1 cellular context compared by ENCODE assay signal in the genomic region with DNA sequence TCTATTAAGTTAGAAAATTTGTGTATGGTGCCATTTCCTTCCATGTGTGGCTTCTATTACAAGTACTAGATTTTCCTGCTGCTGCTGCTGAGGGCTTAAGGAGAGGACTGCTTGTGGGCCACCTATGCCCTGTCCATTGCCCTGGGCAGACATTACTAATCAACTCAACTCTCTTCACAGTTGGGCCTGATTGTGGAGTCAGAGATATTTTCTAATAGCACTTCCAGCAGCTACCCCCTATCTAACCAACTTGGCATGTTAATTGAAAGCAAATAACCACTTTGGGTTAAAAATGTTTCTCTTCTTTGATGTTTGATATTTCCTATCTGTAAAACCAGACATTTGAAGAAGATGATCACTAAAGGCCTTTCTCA.
TF ChIP-seq lines count a peak whose summit lies in the region.

No MANE protein-coding gene starts in this region.

TF ChIP-seq in K562, 482 proteins besides CTCF, POLR2A, EP300 and RAD21 (continued from another document and continues in another):
- TF ChIP-seq SNRNP70 (optimal IDR thresholded peaks at IDR 0.05; ENCODE audit: low read depth, low read length) (no peak), HDAC1 (IDR thresholded peaks at IDR 0.05) (no peak), TRIM28 (IDR thresholded peaks at IDR 0.05) (no peak), OTX1 (CRISPR knock-in tag; IDR thresholded peaks at IDR 0.05) (no peak), NFRKB (IDR thresholded peaks at IDR 0.05; ENCODE audit: low read depth) (peak; percentile 75; the same call in 1 of the 2 replicates), ZNF274 (IDR thresholded peaks at IDR 0.05; ENCODE audit: borderline replicate concordance, low read depth, low read length) (no peak), HLTF (IDR thresholded peaks at IDR 0.05) (no peak), ZNF23 (CRISPR knock-in tag; IDR thresholded peaks at IDR 0.05) (peak; percentile 99), PCBP2 (IDR thresholded peaks at IDR 0.05; ENCODE audit: low read depth, low read length, poor library complexity, severe bottlenecking) (no peak), FOXK2 (conservative IDR thresholded peaks at IDR 0.05 in 1 of 2, IDR thresholded peaks at IDR 0.05 in 1 of 2; ENCODE audit: low read depth in 2 of 2) (no peak), ZNF239 (CRISPR knock-in tag; IDR thresholded peaks at IDR 0.05) (no peak), CREM (IDR thresholded peaks at IDR 0.05; ENCODE audit: low read depth) (no peak), U2AF1 (optimal IDR thresholded peaks at IDR 0.05; ENCODE audit: low read depth, low read length) (no peak), NFE2 (IDR thresholded peaks at IDR 0.05; ENCODE audit: low read depth) (no peak), ZNF561 (CRISPR knock-in tag; conservative IDR thresholded peaks at IDR 0.05) (no peak), ZKSCAN3 (CRISPR knock-in tag; IDR thresholded peaks at IDR 0.05) (no peak), ZKSCAN8 (CRISPR knock-in tag; IDR thresholded peaks at IDR 0.05) (no peak), BRCA1 (IDR thresholded peaks at IDR 0.05) (no peak), BRCA1 (CRISPR knock-in tag; IDR thresholded peaks at IDR 0.05) (no peak), HMG20B (CRISPR knock-in tag; IDR thresholded peaks at IDR 0.05) (no peak), TCFL5 (CRISPR knock-in tag; conservative IDR thresholded peaks at IDR 0.05) (no peak), GTF2F1 (IDR thresholded peaks at IDR 0.05; ENCODE audit: low read depth, low read length) (no peak), SMARCE1 (IDR thresholded peaks at IDR 0.05) (no peak), LEF1 (IDR thresholded peaks at IDR 0.05) (0 out of 2 replicates have a peak, but pooled peaks have one; percentile 7), ZNF3 (CRISPR knock-in tag; IDR thresholded peaks at IDR 0.05) (no peak), PHTF2 (CRISPR knock-in tag; IDR thresholded peaks at IDR 0.05) (no peak), JUN (IDR thresholded peaks at IDR 0.05; ENCODE audit: borderline replicate concordance, low read depth, low read length) (no peak), JUN (CRISPR knock-in tag; IDR thresholded peaks at IDR 0.05; ENCODE audit: borderline replicate concordance) (no peak), SLC30A9 (CRISPR knock-in tag; IDR thresholded peaks at IDR 0.05) (no peak), TARDBP (IDR thresholded peaks at IDR 0.05) (0 out of 2 replicates have a peak, but pooled peaks have one; percentile 6), NFYB (IDR thresholded peaks at IDR 0.05; ENCODE audit: extremely low read depth, insufficient read length) (no peak), NFE2L1 (tag; IDR thresholded peaks at IDR 0.05; ENCODE audit: borderline replicate concordance, low read depth) (no peak), CHD2 (IDR thresholded peaks at IDR 0.05; ENCODE audit: low read depth, low read length) (no peak), HNRNPL (IDR thresholded peaks at IDR 0.05; ENCODE audit: low read depth, low read length) (no peak), RNF2 (IDR thresholded peaks at IDR 0.05) (no peak), CC2D1A (IDR thresholded peaks at IDR 0.05) (no peak), ZNF12 (CRISPR knock-in tag; IDR thresholded peaks at IDR 0.05) (no peak), BRD4 (IDR thresholded peaks at IDR 0.05) (peak; percentile 91), ZNF184 (CRISPR knock-in tag; IDR thresholded peaks at IDR 0.05) (no peak), NCOA2 (IDR thresholded peaks at IDR 0.05; ENCODE audit: partially characterized antibody in 2 of 2) (no peak)
- TF ChIP-seq, protein P1, sequence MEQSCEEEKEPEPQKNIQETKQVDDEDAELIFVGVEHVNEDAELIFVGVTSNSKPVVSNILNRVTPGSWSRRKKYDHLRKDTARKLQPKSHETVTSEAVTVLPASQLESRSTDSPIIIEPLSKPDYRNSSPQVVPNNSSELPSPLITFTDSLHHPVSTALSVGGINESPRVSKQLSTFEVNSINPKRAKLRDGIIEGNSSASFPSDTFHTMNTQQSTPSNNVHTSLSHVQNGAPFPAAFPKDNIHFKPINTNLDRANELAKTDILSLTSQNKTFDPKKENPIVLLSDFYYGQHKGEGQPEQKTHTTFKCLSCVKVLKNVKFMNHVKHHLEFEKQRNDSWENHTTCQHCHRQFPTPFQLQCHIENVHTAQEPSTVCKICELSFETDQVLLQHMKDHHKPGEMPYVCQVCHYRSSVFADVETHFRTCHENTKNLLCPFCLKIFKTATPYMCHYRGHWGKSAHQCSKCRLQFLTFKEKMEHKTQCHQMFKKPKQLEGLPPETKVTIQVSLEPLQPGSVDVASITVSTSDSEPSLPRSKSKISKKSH (CRISPR knock-in tag; IDR thresholded peaks at IDR 0.05): no peak
- TF ChIP-seq, protein P2, sequence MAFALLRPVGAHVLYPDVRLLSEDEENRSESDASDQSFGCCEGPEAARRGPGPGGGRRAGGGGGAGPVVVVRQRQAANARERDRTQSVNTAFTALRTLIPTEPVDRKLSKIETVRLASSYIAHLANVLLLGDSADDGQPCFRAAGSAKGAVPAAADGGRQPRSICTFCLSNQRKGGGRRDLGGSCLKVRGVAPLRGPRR (CRISPR knock-in tag; IDR thresholded peaks at IDR 0.05): no peak
- TF ChIP-seq, protein P3, sequence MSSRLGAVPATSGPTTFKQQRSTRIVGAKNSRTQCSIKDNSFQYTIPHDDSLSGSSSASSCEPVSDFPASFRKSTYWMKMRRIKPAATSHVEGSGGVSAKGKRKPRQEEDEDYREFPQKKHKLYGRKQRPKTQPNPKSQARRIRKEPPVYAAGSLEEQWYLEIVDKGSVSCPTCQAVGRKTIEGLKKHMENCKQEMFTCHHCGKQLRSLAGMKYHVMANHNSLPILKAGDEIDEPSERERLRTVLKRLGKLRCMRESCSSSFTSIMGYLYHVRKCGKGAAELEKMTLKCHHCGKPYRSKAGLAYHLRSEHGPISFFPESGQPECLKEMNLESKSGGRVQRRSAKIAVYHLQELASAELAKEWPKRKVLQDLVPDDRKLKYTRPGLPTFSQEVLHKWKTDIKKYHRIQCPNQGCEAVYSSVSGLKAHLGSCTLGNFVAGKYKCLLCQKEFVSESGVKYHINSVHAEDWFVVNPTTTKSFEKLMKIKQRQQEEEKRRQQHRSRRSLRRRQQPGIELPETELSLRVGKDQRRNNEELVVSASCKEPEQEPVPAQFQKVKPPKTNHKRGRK (tag; IDR thresholded peaks at IDR 0.05): no peak
- TF ChIP-seq, protein P4, sequence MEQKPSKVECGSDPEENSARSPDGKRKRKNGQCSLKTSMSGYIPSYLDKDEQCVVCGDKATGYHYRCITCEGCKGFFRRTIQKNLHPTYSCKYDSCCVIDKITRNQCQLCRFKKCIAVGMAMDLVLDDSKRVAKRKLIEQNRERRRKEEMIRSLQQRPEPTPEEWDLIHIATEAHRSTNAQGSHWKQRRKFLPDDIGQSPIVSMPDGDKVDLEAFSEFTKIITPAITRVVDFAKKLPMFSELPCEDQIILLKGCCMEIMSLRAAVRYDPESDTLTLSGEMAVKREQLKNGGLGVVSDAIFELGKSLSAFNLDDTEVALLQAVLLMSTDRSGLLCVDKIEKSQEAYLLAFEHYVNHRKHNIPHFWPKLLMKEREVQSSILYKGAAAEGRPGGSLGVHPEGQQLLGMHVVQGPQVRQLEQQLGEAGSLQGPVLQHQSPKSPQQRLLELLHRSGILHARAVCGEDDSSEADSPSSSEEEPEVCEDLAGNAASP (IDR thresholded peaks at IDR 0.05): no peak
- TF ChIP-seq, protein P5, sequence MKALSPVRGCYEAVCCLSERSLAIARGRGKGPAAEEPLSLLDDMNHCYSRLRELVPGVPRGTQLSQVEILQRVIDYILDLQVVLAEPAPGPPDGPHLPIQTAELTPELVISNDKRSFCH (CRISPR knock-in tag; IDR thresholded peaks at IDR 0.05): no peak
- TF ChIP-seq, protein P5 (tag; IDR thresholded peaks at IDR 0.05): no peak
- TF ChIP-seq, protein P6, sequence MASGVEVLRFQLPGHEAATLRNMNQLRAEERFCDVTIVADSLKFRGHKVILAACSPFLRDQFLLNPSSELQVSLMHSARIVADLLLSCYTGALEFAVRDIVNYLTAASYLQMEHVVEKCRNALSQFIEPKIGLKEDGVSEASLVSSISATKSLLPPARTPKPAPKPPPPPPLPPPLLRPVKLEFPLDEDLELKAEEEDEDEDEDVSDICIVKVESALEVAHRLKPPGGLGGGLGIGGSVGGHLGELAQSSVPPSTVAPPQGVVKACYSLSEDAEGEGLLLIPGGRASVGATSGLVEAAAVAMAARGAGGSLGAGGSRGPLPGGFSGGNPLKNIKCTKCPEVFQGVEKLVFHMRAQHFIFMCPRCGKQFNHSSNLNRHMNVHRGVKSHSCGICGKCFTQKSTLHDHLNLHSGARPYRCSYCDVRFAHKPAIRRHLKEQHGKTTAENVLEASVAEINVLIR (CRISPR knock-in tag; IDR thresholded peaks at IDR 0.05): no peak
- TF ChIP-seq, protein P7, sequence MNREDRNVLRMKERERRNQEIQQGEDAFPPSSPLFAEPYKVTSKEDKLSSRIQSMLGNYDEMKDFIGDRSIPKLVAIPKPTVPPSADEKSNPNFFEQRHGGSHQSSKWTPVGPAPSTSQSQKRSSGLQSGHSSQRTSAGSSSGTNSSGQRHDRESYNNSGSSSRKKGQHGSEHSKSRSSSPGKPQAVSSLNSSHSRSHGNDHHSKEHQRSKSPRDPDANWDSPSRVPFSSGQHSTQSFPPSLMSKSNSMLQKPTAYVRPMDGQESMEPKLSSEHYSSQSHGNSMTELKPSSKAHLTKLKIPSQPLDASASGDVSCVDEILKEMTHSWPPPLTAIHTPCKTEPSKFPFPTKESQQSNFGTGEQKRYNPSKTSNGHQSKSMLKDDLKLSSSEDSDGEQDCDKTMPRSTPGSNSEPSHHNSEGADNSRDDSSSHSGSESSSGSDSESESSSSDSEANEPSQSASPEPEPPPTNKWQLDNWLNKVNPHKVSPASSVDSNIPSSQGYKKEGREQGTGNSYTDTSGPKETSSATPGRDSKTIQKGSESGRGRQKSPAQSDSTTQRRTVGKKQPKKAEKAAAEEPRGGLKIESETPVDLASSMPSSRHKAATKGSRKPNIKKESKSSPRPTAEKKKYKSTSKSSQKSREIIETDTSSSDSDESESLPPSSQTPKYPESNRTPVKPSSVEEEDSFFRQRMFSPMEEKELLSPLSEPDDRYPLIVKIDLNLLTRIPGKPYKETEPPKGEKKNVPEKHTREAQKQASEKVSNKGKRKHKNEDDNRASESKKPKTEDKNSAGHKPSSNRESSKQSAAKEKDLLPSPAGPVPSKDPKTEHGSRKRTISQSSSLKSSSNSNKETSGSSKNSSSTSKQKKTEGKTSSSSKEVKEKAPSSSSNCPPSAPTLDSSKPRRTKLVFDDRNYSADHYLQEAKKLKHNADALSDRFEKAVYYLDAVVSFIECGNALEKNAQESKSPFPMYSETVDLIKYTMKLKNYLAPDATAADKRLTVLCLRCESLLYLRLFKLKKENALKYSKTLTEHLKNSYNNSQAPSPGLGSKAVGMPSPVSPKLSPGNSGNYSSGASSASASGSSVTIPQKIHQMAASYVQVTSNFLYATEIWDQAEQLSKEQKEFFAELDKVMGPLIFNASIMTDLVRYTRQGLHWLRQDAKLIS (CRISPR knock-in tag; IDR thresholded peaks at IDR 0.05): no peak
- TF ChIP-seq, protein P8, sequence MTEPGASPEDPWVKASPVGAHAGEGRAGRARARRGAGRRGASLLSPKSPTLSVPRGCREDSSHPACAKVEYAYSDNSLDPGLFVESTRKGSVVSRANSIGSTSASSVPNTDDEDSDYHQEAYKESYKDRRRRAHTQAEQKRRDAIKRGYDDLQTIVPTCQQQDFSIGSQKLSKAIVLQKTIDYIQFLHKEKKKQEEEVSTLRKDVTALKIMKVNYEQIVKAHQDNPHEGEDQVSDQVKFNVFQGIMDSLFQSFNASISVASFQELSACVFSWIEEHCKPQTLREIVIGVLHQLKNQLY (CRISPR knock-in tag; conservative IDR thresholded peaks at IDR 0.05): no peak
